9 cellular contexts compared by ENCODE assay signal in the genomic region with DNA sequence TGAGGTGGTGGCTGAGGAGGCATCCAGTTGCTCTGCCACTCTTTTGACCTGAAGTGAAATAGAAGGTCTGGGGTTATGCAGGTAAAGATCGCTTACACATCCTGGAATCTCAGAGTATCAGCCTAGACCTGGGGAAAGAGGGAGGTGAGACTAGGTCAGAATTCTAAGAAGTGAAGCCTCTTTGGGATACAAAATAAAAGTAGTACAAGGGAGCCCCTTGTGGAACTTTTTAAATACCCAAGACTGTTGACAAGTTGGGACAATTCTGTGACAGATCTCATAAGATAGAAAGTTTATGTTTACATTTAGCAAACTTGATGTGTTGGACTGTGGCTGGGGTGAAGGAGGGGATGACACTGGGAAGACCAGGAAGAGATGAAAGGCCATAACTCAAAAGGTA.
A peak's percentile ranks its signal among the peaks of the same experiment; 100 is the strongest.
DNase-seq lines count a peak whose midpoint lies in the region; ATAC-seq and TF ChIP-seq lines count a peak whose summit lies in the region.
"Had no signal": no experiment of that assay in that cellular context is flagged by ENCODE, and none has a peak within 500 bp of the region (broad histone marks: within the 10 kb centered on the region; RNA-seq: fewer than 3 reads in every experiment).

No MANE protein-coding gene starts in this region.

- peaks cover 3% of the 10 kb centered on the region for H3K4me1 ChIP-seq in KMS-11 (ENCODE audit: low read depth, poor library complexity, severe bottlenecking)

- H3K27me3 Mint-ChIP-seq in brain (peaks cover 3% of the 10 kb centered on the region), naive B cell (peaks cover 0 to 6% (median 6%) of the 10 kb centered on the region in 3 donors)

- no peak overlapping the region for H2AFZ ChIP-seq in KMS-11 (ENCODE audit: low read depth)

- no peak overlapping the region for H3K4me3 Mint-ChIP-seq in brain
- no peak overlapping the region for H3K4me3 Mint-ChIP-seq in naive B cell

- no peak overlapping the region for H3K9ac ChIP-seq in KMS-11

- H3K4me1 Mint-ChIP-seq in brain (peaks cover 7% of the 10 kb centered on the region), naive B cell (peaks cover 13 to 18% (median 13%) of the 10 kb centered on the region in 3 donors)

- DNase-seq in GM12865 (ENCODE audit: low read depth) (peak; percentile 30), naive B cell (peak; percentile 2), posterior cingulate gyrus (no peak)
- DNase-seq in activated CD4-positive, alpha-beta T cell treated with anti-CD3 and anti-CD28 coated beads for 4 hours, result no peak
- DNase-seq: T-helper 1 cell had no signal

- H4K20me1 ChIP-seq in KMS-11 (ENCODE audit: insufficient read depth), result no peaks in the 10 kb centered on the region

- H3K9me3 Mint-ChIP-seq in brain (peaks cover 11 to 26% (median 19%) of the 10 kb centered on the region in 5 experiments), naive B cell (peaks cover 3 to 15% (median 9%) of the 10 kb centered on the region in 7 donors)

- no peaks in the 10 kb centered on the region for H3K79me2 ChIP-seq in KMS-11 (ENCODE audit: insufficient read depth, low read depth)

- no peak overlapping the region for H3K4me2 ChIP-seq in KMS-11

- intact Hi-C loops in posterior cingulate gyrus (cut with DNase I), result loop anchor here (5.0 to 10.0 kb wide), 3 partner anchors 97 to 555 kb away; no protein-coding TSS in a partner anchor

- H3K36me3 ChIP-seq in KMS-11 (ENCODE audit: insufficient read depth), result no peaks in the 10 kb centered on the region

- peaks cover 21% of the 10 kb centered on the region for H3K36me3 Mint-ChIP-seq in brain
- peaks cover 7% of the 10 kb centered on the region in 2 donors for H3K36me3 Mint-ChIP-seq in naive B cell

- ATAC-seq in naive B cell (ENCODE audit: low read depth in 2 of 2), result peak in 1 of 2 donors; percentile 44
- no peak for ATAC-seq in GM18505 (IDR thresholded peaks at IDR 0.05; ENCODE audit: unreplicated experiment)
- no peak for ATAC-seq in HG02610 (IDR thresholded peaks at IDR 0.05; ENCODE audit: unreplicated experiment)

- no peak for TF ChIP-seq POLR2A in GM18505 (IDR thresholded peaks at IDR 0.05; ENCODE audit: borderline replicate concordance, extremely low read depth, insufficient read depth, insufficient read length)

- TF ChIP-seq CTCF in GM12865 (IDR thresholded peaks at IDR 0.05; ENCODE audit: insufficient read depth, low read depth, low read length, missing control alignments) (peak; percentile 40), KMS-11 (conservative IDR thresholded peaks at IDR 0.05; ENCODE audit: low read depth, low read length) (peak; percentile 55), brain (conservative IDR thresholded peaks at IDR 0.05) (peak; percentile 32 to 38)

- H3K27me3 ChIP-seq in KMS-11 (ENCODE audit: insufficient read depth, low read depth), result no peaks in the 10 kb centered on the region

- H3K27ac ChIP-seq in KMS-11, result no peak overlapping the region

- peak overlapping the region in 1 of 5 experiments; percentile 46 for H3K27ac Mint-ChIP-seq in brain
- H3K27ac Mint-ChIP-seq in naive B cell, result no peak overlapping the region

- H3K4me3 ChIP-seq in GM12865 (ENCODE audit: low read depth, low read length), result no peak overlapping the region
- H3K4me3 ChIP-seq in KMS-11 (IDR thresholded peaks at IDR 0.05; ENCODE audit: insufficient read depth, low read depth, low read length), result no peak overlapping the region

Comparison
In these comparisons a context has a peak if more than half of its experiments do, and no peak if none do; other contexts are left out.
1. DNase-seq: peak in GM12865 (single experiment) and naive B cell (single experiment); none in posterior cingulate gyrus (0 of 10) and activated CD4-positive, alpha-beta T cell treated with anti-CD3 and anti-CD28 coated beads for 4 hours (0 of 2).
2. Peak in every context shown above with its lines, with median percentiles within 50 percentile points of each other: CTCF ChIP-seq.